8 cellular contexts compared by ENCODE assay signal in the genomic region with DNA sequence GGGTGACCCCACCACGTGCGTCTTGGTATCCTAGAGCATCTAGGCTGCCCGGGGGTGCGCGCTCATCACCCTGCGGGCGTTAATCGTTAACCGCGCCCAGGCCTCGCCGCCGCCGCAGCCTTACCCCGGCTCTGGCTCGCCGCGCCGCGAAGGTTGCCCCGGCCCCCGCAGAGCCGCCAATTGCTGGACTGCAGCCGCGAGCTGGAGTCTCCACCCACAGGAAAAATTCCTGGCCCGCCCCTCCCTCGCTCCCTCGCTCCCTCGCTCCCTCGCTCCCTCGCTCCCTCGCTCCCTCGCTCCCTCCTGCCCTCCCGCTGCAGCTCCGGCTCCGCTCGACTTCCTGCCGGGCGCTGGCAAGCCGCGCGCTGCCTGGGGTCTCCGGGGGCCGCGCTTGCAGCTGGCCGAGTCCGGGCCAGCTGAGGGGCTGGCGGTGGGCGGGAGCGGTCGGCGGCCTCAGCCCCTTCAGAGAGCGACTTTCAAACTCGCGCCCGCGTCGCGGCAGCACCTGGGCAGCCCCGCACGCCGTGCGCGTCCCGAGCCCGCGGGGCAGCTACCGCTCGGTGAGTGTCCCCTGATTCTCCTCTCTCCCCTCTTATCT. TPM values are rescaled to one million over a fixed set of nuclear protein-coding genes. Genes with fewer than 3 reads are reported as not detected.
DNase-seq lines count a peak whose midpoint lies in the region; ATAC-seq, FAIRE-seq and TF ChIP-seq lines count a peak whose summit lies in the region.

A gene (plus strand): TSS at position 280 of the 598 bp plus-strand sequence. CDS start 23,208 bp downstream, outside the sequence.

- DNase-seq in SJSA1 (ENCODE audit: low read depth in 1 of 2, low spot score in 2 of 2): peak; percentile 75 to 87
- peak; percentile 69 for DNase-seq in bronchial epithelial cell (ENCODE audit: low read depth)

- H3K9me3 ChIP-seq in HUES6 (ENCODE audit: control insufficient read depth, insufficient read depth, low read depth, low read length) (no peaks in the 10 kb centered on the region), SJSA1 (replicated peaks) (no peaks in the 10 kb centered on the region), iPS-18a (ENCODE audit: control insufficient read depth, low read depth, low read length) (no peaks in the 10 kb centered on the region)

- FAIRE-seq in bronchial epithelial cell (lab: Jason Lieb, UNC): no peak

- peaks cover 68% of the 10 kb centered on the region for H3K4me1 ChIP-seq in HUES6 (ENCODE audit: control insufficient read depth, insufficient read depth, low read length)
- H3K4me1 ChIP-seq in SJSA1 (replicated peaks): peaks cover 50% of the 10 kb centered on the region
- H3K4me1 ChIP-seq in iPS-18a (ENCODE audit: control insufficient read depth, low read depth, low read length): peaks cover 61% of the 10 kb centered on the region
- peaks cover 30% of the 10 kb centered on the region for H3K4me1 ChIP-seq in rectal smooth muscle tissue (ENCODE audit: control insufficient read depth, insufficient read depth, low read length)

- ATAC-seq in HG02588 (IDR thresholded peaks at IDR 0.05; ENCODE audit: unreplicated experiment): no peak
- ATAC-seq in HG03342 (IDR thresholded peaks at IDR 0.05; ENCODE audit: unreplicated experiment): no peak

- H3K9ac ChIP-seq in HUES6 (ENCODE audit: low read length) (peak within 1 kb of the TSS; percentile 93), iPS-18a (ENCODE audit: low read length) (peak within 1 kb of the TSS; percentile 63), rectal smooth muscle tissue (ENCODE audit: low read length) (peak within 1 kb of the TSS; percentile 39)

- H3K36me3 ChIP-seq in HUES6 (ENCODE audit: control insufficient read depth, insufficient read depth, low read length) (no peaks in the 10 kb centered on the region), SJSA1 (peaks cover 18% of the 10 kb centered on the region), bronchial epithelial cell (ENCODE audit: control insufficient read depth, insufficient read depth, low read length) (peaks cover 1% of the 10 kb centered on the region), iPS-18a (ENCODE audit: control insufficient read depth, low read depth, low read length) (no peaks in the 10 kb centered on the region), rectal smooth muscle tissue (ENCODE audit: control insufficient read depth, insufficient read depth, low read length) (no peaks in the 10 kb centered on the region)

- 0 out of 2 replicates have a peak, but pooled peaks cover 7% of the 10 kb centered on the region for H3K27me3 ChIP-seq in HUES6 (ENCODE audit: control insufficient read depth, insufficient read depth, low read length)
- no peaks in the 10 kb centered on the region for H3K27me3 ChIP-seq in SJSA1 (replicated peaks)
- no peaks in the 10 kb centered on the region for H3K27me3 ChIP-seq in bronchial epithelial cell (ENCODE audit: control insufficient read depth, insufficient read depth, low read length)
- H3K27me3 ChIP-seq in iPS-18a (ENCODE audit: control insufficient read depth, insufficient read depth, low read length): peaks cover 11% of the 10 kb centered on the region
- no peaks in the 10 kb centered on the region for H3K27me3 ChIP-seq in rectal smooth muscle tissue (ENCODE audit: control insufficient read depth, insufficient read depth, low read length)

- H3K4me3 ChIP-seq in HUES6 (ENCODE audit: low read depth, low read length) (peak within 1 kb of the TSS; percentile 85), SJSA1 (peak within 1 kb of the TSS; percentile 82), bronchial epithelial cell (ENCODE audit: low read depth, low read length) (peak within 1 kb of the TSS; percentile 87), iPS-18a (ENCODE audit: low read length) (peak within 1 kb of the TSS; percentile 71), rectal smooth muscle tissue (ENCODE audit: low read length) (peak within 1 kb of the TSS; percentile 90)

- H3K27ac ChIP-seq in C4-2B: peak within 1 kb of the TSS; percentile 90
- H3K27ac ChIP-seq in HUES6 (ENCODE audit: low read depth, low read length): peak within 1 kb of the TSS; percentile 87; the same call in 1 of the 2 replicates
- peak within 1 kb of the TSS; percentile 57 for H3K27ac ChIP-seq in SJSA1
- H3K27ac ChIP-seq in iPS-18a (ENCODE audit: low read length): no peak within 1 kb of the TSS
- peak within 1 kb of the TSS; percentile 91 for H3K27ac ChIP-seq in rectal smooth muscle tissue (ENCODE audit: low read depth, low read length)

- TF ChIP-seq CTCF in C4-2B (conservative IDR thresholded peaks at IDR 0.05) (no peak), bronchial epithelial cell (IDR thresholded peaks at IDR 0.05; ENCODE audit: insufficient read depth, low read length, severe bottlenecking) (no peak)

RNA-seq across cellular contexts. Expression of the gene that starts here (rescaled TPM):
- total RNA-seq in SJSA1 (2014; rRNA removed; shearing (Covaris generic)): 34.6 and 79.5 TPM in 2 replicates
- 32.4 and 35.8 TPM in 2 replicates for total RNA-seq in bronchial epithelial cell

Comparison
In these comparisons a context has a peak if more than half of its experiments do, and no peak if none do; other contexts are left out.
1. H3K9ac ChIP-seq: peak in every context shown above with its lines; median percentile 93 in HUES6; 63 in iPS-18a; 39 in rectal smooth muscle tissue.